In genomic region chr7:55964802-55965470, GRCh38 we compare ENCODE assay signal across 8 cellular contexts.
DNase-seq lines count a peak whose midpoint lies in the region; ATAC-seq, FAIRE-seq and TF ChIP-seq lines count a peak whose summit lies in the region.

No MANE protein-coding gene starts in this region.

- FAIRE-seq in HTR-8/SVneo (lab: Jason Lieb, UNC): no peak

- H3K4me1 ChIP-seq in iPS-15b (ENCODE audit: control insufficient read depth, insufficient read depth, low read length): no peaks in the 10 kb centered on the region

- H3K9ac ChIP-seq in iPS-15b (ENCODE audit: low read depth, low read length): peak overlapping the region; percentile 81

- no peak for TF ChIP-seq CTCF in astrocyte of the spinal cord (IDR thresholded peaks at IDR 0.05; ENCODE audit: low read depth, low read length)

- H3K4me3 ChIP-seq in astrocyte of the spinal cord (ENCODE audit: low read depth, low read length) (peak overlapping the region; percentile 64), iPS-15b (ENCODE audit: low read depth, low read length) (peak overlapping the region; percentile 61), skeletal muscle cell (ENCODE audit: low read depth, low read length) (peak overlapping the region; percentile 62)

- no peaks in the 10 kb centered on the region for H3K36me3 ChIP-seq in iPS-15b (ENCODE audit: control insufficient read depth, insufficient read depth, low read length)

- in situ Hi-C loops in astrocyte of the spinal cord (cut with HindIII; ENCODE audit: low sequenced_read_pairs): no loop called here

- no peaks in the 10 kb centered on the region for H3K9me3 ChIP-seq in iPS-15b (ENCODE audit: control insufficient read depth, insufficient read depth, low read length)

- peaks cover 11% of the 10 kb centered on the region for H3K27me3 ChIP-seq in iPS-15b (ENCODE audit: control insufficient read depth, insufficient read depth, low read length)

- peak; percentile 70 for ATAC-seq in GM21423 (IDR thresholded peaks at IDR 0.05; ENCODE audit: unreplicated experiment)

- peak; percentile 69 for DNase-seq in EL
- DNase-seq in HTR-8/SVneo (ENCODE audit: insufficient read length, low spot score): peak; percentile 67
- peak; percentile 67 for DNase-seq in SKM-1 treated with dmso at 0.1 percent for 144 hours (lab: John Stamatoyannopoulos, UW; ENCODE audit: unreplicated experiment)
- peak; percentile 55 for DNase-seq in astrocyte of the spinal cord (ENCODE audit: low read depth, low spot score)
- no peak for DNase-seq in skeletal muscle cell (ENCODE audit: low read depth)
- no peak for DNase-seq in central memory CD4-positive, alpha-beta T cell

Comparison
In these comparisons a context has a peak if more than half of its experiments do, and no peak if none do; other contexts are left out.
1. DNase-seq: peak in EL (single experiment), HTR-8/SVneo (single experiment), SKM-1 treated with dmso at 0.1 percent for 144 hours (single experiment) and astrocyte of the spinal cord (single experiment); none in skeletal muscle cell (single experiment) and central memory CD4-positive, alpha-beta T cell (single experiment).
2. Peak in every context shown above with its lines, with median percentiles within 50 percentile points of each other: H3K4me3 ChIP-seq.